In the genomic region with DNA sequence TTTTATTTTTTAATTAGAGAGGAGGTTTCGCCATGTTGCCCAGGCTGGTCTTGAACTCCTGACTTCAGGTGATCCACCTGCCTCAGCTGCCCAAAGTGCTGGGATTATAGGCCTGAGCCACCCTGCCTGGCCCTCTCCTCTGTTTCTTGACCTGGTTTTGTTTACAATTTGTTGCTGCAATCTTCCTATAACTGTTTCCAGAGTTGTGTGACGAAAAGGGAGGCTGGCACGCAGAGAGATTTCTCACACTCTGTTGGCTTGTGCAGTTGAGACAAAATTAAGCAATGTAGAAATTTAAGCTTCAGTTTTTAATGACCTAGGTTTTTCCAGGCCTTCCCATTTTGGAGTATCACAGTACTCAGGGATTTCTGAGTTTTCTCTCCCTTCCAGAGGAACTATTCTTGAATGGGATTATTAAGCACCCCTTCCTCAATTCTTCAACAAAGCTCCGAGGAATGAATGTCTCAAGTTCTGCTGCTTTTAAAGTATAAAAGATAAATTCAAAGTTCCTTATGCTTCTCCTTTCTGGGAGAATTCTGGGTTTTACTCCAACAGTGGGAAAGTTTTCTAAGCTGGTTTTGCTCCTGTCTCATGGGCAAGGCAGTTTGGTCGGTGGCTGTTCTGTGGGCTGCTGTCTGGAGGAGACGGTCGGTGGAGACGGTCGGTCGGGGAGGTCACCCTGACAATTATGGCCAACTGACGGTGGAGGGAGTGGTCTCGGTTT, we compare ENCODE assay signal across 8 cellular contexts. TPM values are rescaled to one million over a fixed set of nuclear protein-coding genes. Genes with fewer than 3 reads are reported as not detected.
DNase-seq lines count a peak whose midpoint lies in the region; ATAC-seq and TF ChIP-seq lines count a peak whose summit lies in the region.

No MANE protein-coding gene starts in this region.

- H3K36me3 ChIP-seq in effector memory CD4-positive, alpha-beta T cell (ENCODE audit: control insufficient read depth, insufficient read depth, low read length), result no peaks in the 10 kb centered on the region
- H3K36me3 ChIP-seq in mucosa of descending colon (ENCODE audit: low read depth), result peaks cover 3% of the 10 kb centered on the region

- H3K4me3 ChIP-seq in NB4 (ENCODE audit: low read depth, low read length), result peak overlapping the region; percentile 46
- H3K4me3 ChIP-seq in effector memory CD4-positive, alpha-beta T cell (ENCODE audit: insufficient read depth, low read depth, low read length, poor library complexity, severe bottlenecking), result peak overlapping the region; percentile 18
- no peak overlapping the region for H3K4me3 ChIP-seq in mucosa of descending colon

- no peaks in the 10 kb centered on the region for H3K9me3 Mint-ChIP-seq in natural killer cell

- TF ChIP-seq CTCF in NB4 (IDR thresholded peaks at IDR 0.05; ENCODE audit: low read depth, low read length), result no peak
- no peak for TF ChIP-seq CTCF in natural killer cell (IDR thresholded peaks at IDR 0.05)
- TF ChIP-seq CTCF in mucosa of descending colon (IDR thresholded peaks at IDR 0.05), result no peak

- DNase-seq in NB4 (ENCODE audit: low read depth), result no peak
- no peak for DNase-seq in effector memory CD4-positive, alpha-beta T cell
- no peak for DNase-seq in natural killer cell
- DNase-seq in mucosa of descending colon, result no peak
- DNase-seq in midbrain (lab: John Stamatoyannopoulos, UW), result no peak
- DNase-seq in KBM-7, result no peak

- ATAC-seq in GM18520 (IDR thresholded peaks at IDR 0.05; ENCODE audit: unreplicated experiment) (peak; percentile 2), natural killer cell (no peak), mucosa of descending colon (no peak), HG02938 (IDR thresholded peaks at IDR 0.05; ENCODE audit: unreplicated experiment) (no peak)

- intact Hi-C loops in natural killer cell (cut with micrococcal nuclease), result loop anchor here (2.0 kb wide), 1 partner anchor 17 kb away; no protein-coding TSS in a partner anchor
- intact Hi-C loops in mucosa of descending colon (cut with DNase I, micrococcal nuclease), result no loop called here

- in situ Hi-C loops in KBM-7 (cut with MboI; ENCODE audit: low pct_unique_long_range_greater_than_20kb, low sequenced_read_pairs), result no loop called here

- H3K27me3 ChIP-seq in effector memory CD4-positive, alpha-beta T cell (replicated peaks; ENCODE audit: control insufficient read depth, insufficient read depth, low read length, poor library complexity, severe bottlenecking), result no peaks in the 10 kb centered on the region

- no peaks in the 10 kb centered on the region for H3K36me3 Mint-ChIP-seq in natural killer cell

- peak overlapping the region; percentile 83 for H3K4me3 Mint-ChIP-seq in natural killer cell

- no peak for TF ChIP-seq POLR2A in NB4 (IDR thresholded peaks at IDR 0.05; ENCODE audit: extremely low read depth, insufficient read length)

- no peaks in the 10 kb centered on the region for H3K9me3 ChIP-seq in effector memory CD4-positive, alpha-beta T cell (ENCODE audit: control insufficient read depth, low read length)
- H3K9me3 ChIP-seq in mucosa of descending colon, result no peaks in the 10 kb centered on the region

- peak overlapping the region; percentile 99 for H3K27ac Mint-ChIP-seq in natural killer cell

- peak overlapping the region; percentile 89 for H3K27ac ChIP-seq in effector memory CD4-positive, alpha-beta T cell (ENCODE audit: insufficient read depth, low read length, poor library complexity, severe bottlenecking)

- peaks cover 23 to 34% of the 10 kb centered on the region in 2 donors for H3K4me1 Mint-ChIP-seq in natural killer cell

- peaks cover 17% of the 10 kb centered on the region for H3K4me1 ChIP-seq in effector memory CD4-positive, alpha-beta T cell (ENCODE audit: control insufficient read depth, insufficient read depth, low read length, poor library complexity, severe bottlenecking)
- peaks cover 39% of the 10 kb centered on the region for H3K4me1 ChIP-seq in mucosa of descending colon (ENCODE audit: low read depth)

- no peaks in the 10 kb centered on the region for H3K27me3 Mint-ChIP-seq in natural killer cell (ENCODE audit: low read depth in 2 of 2)

RNA-seq across cellular contexts. Expression of gene FOS, which starts 20.4 kb away (rescaled TPM):
- total RNA-seq in natural killer cell (1,000 to 10,000 TPM; 2,527 to 3,257 (median 3,104) TPM), mucosa of descending colon (100 to 1,000 TPM; 163 to 292 (median 243) TPM)

Comparison
In these comparisons a context has a peak if more than half of its experiments do, and no peak if none do; other contexts are left out.
1. RNA of gene FOS, which starts 20.4 kb away (total RNA-seq): 2,527 to 3,257 TPM in natural killer cell; 163 to 292 TPM in mucosa of descending colon; every median in the first group is over 4 times any median in the second.